ENCODE assay signal across 16 cellular contexts in genomic region chr9:106757539-106757938, GRCh38.
"Had no signal": no experiment of that assay in that cellular context is flagged by ENCODE, and none has a peak within 500 bp of the region (broad histone marks: within the 10 kb centered on the region; RNA-seq: fewer than 3 reads in every experiment).

No MANE protein-coding gene starts in this region.

- H3K9me3 ChIP-seq: left ventricle myocardium inferior, transverse colon had no signal

- H3K4me3 ChIP-seq: left ventricle myocardium inferior, transverse colon had no signal

- H3K27ac ChIP-seq: left ventricle myocardium inferior, transverse colon had no signal

- H3K27me3 ChIP-seq: transverse colon had no signal

- DNase-seq: activated CD4-positive, alpha-beta T cell treated with anti-CD3 and anti-CD28 coated beads, Interleukin-2, amount 50 U/mL, for 1 hour; activated CD4-positive, CD25-positive, alpha-beta regulatory T cell treated with anti-CD3 and anti-CD28 coated beads, Interleukin-2, amount 50 U/mL, for 72 hours; activated CD8-positive, alpha-beta memory T cell treated with anti-CD3 and anti-CD28 coated beads, Interleukin-2, amount 50 U/mL, for 4 hours; activated naive CD4-positive, alpha-beta T cell treated with anti-CD3 and anti-CD28 coated beads, Interleukin-2, amount 10 ng/mL, durations not matched to agents 7 days and 5 days; activated naive CD8-positive, alpha-beta T cell treated with anti-CD3 and anti-CD28 coated beads, Interleukin-2, amount 50 U/mL, for 24 hours; activated T-cell treated with anti-CD3 and anti-CD28 coated beads, Interleukin-2, amount 50 U/mL, for 4 hours; anterior cingulate cortex; caudate nucleus; effector memory CD8-positive, alpha-beta T cell; head of caudate nucleus; kidney glomerular epithelial cell; left ventricle myocardium inferior; mammary epithelial cell; occipital lobe; stimulated activated CD4-positive, alpha-beta T cell treated with anti-CD3 and anti-CD28 coated beads, Interleukin-2, amount 100 ng/mL, for 24 hours; transverse colon had no signal

- ATAC-seq: activated naive CD8-positive, alpha-beta T cell treated with anti-CD3 and anti-CD28 coated beads, Interleukin-2, amount 50 U/mL, for 24 hours; activated T-cell treated with anti-CD3 and anti-CD28 coated beads, Interleukin-2, amount 50 U/mL, for 4 hours; effector memory CD8-positive, alpha-beta T cell had no signal

- H3K36me3 ChIP-seq: left ventricle myocardium inferior, transverse colon had no signal
